ENCODE assay signal across 8 cellular contexts in genomic region chr1:18581420-18581880, GRCh38. TPM values are rescaled to one million over a fixed set of nuclear protein-coding genes. Genes with fewer than 3 reads are reported as not detected.
DNase-seq lines count a peak whose midpoint lies in the region; ATAC-seq, FAIRE-seq and TF ChIP-seq lines count a peak whose summit lies in the region.

No MANE protein-coding gene starts in this region.

- intact Hi-C loops in heart left ventricle (cut with DNase I), result loop anchor here in 4 of 10 donors (5.0 to 10.0 kb wide), 5 partner anchors 657 to 1089 kb away; no protein-coding TSS in a partner anchor
- intact Hi-C loops in cardiac septum (cut with DNase I), result no loop called here
- intact Hi-C loops in lower lobe of right lung (cut with DNase I), result no loop called here
- intact Hi-C loops in uterus (cut with DNase I; ENCODE audit: low total_unique reads), result no loop called here

- H3K27ac ChIP-seq in heart left ventricle (no peak overlapping the region), astrocyte (ENCODE audit: low read depth, low read length) (no peak overlapping the region), lower lobe of right lung (no peak overlapping the region), uterus (no peak overlapping the region)

- no peak overlapping the region for H3K9ac ChIP-seq in astrocyte (ENCODE audit: low read length)

- TF ChIP-seq POLR2A in heart left ventricle (IDR thresholded peaks at IDR 0.05) (no peak), uterus (IDR thresholded peaks at IDR 0.05) (no peak)

- H3K27ac Mint-ChIP-seq in astrocyte (ENCODE audit: unreplicated experiment), result no peak overlapping the region

- no peaks in the 10 kb centered on the region for H4K20me1 ChIP-seq in astrocyte (ENCODE audit: insufficient read depth, low read length)

- peak; percentile 47 to 77 (median 64) for TF ChIP-seq CTCF in heart left ventricle (IDR thresholded peaks at IDR 0.05)
- TF ChIP-seq CTCF in astrocyte (IDR thresholded peaks at IDR 0.05; ENCODE audit: insufficient read depth, low read depth, low read length), result peak; percentile 36
- peak; percentile 66 for TF ChIP-seq CTCF in lower lobe of right lung (IDR thresholded peaks at IDR 0.05)
- TF ChIP-seq CTCF in uterus (IDR thresholded peaks at IDR 0.05), result peak in 3 of 4 experiments; percentile 10 to 39 (median 33)

- H3K79me2 ChIP-seq in astrocyte (ENCODE audit: insufficient read depth, low read length), result no peaks in the 10 kb centered on the region

- no peak overlapping the region for H3K4me3 ChIP-seq in heart left ventricle
- no peak overlapping the region for H3K4me3 ChIP-seq in astrocyte (ENCODE audit: insufficient read depth, low read depth, low read length)
- no peak overlapping the region for H3K4me3 ChIP-seq in lower lobe of right lung
- no peak overlapping the region for H3K4me3 ChIP-seq in uterus

- H3K9me3 Mint-ChIP-seq in astrocyte (ENCODE audit: unreplicated experiment), result peaks cover 2% of the 10 kb centered on the region

- H2AFZ ChIP-seq in astrocyte (ENCODE audit: low read depth, low read length), result no peak overlapping the region

- H3K4me2 ChIP-seq in astrocyte (ENCODE audit: low read length), result no peak overlapping the region

- 15 to 32% (median 16%) methylated on average over 11 to 17 of the region's 17 CpGs for WGBS in heart left ventricle, 4 donors

- H3K9me3 ChIP-seq in heart left ventricle (no peaks in the 10 kb centered on the region), astrocyte (ENCODE audit: insufficient read depth, low read depth, low read length) (no peaks in the 10 kb centered on the region), lower lobe of right lung (no peaks in the 10 kb centered on the region), uterus (no peaks in the 10 kb centered on the region)

- H3K36me3 ChIP-seq in heart left ventricle, result no peaks in the 10 kb centered on the region
- no peaks in the 10 kb centered on the region for H3K36me3 ChIP-seq in astrocyte (ENCODE audit: insufficient read depth, low read length)
- no peaks in the 10 kb centered on the region for H3K36me3 ChIP-seq in lower lobe of right lung
- H3K36me3 ChIP-seq in uterus, result no peaks in the 10 kb centered on the region

- no peak overlapping the region for H3K4me3 Mint-ChIP-seq in astrocyte (ENCODE audit: unreplicated experiment)

- peaks cover 0 to 17% (median 0%) of the 10 kb centered on the region in 12 donors for H3K4me1 ChIP-seq in heart left ventricle
- H3K4me1 ChIP-seq in astrocyte (ENCODE audit: insufficient read depth, low read length), result no peaks in the 10 kb centered on the region
- peaks cover 15% of the 10 kb centered on the region for H3K4me1 ChIP-seq in lower lobe of right lung
- no peaks in the 10 kb centered on the region for H3K4me1 ChIP-seq in uterus

- H3K27me3 Mint-ChIP-seq in astrocyte (ENCODE audit: low read depth, unreplicated experiment), result peaks cover 37% of the 10 kb centered on the region

- H3K4me1 Mint-ChIP-seq in astrocyte (ENCODE audit: low read depth, unreplicated experiment), result no peaks in the 10 kb centered on the region

- H3K27me3 ChIP-seq in heart left ventricle (peaks cover 0 to 29% (median 0%) of the 10 kb centered on the region in 9 donors), astrocyte (ENCODE audit: insufficient read depth, low read length) (no peaks in the 10 kb centered on the region), lower lobe of right lung (ENCODE audit: low read depth) (peaks cover 23% of the 10 kb centered on the region), uterus (no peaks in the 10 kb centered on the region)

- peak in 1 of 5 donors; percentile 35 for DNase-seq in heart left ventricle
- no peak for DNase-seq in cardiac septum (ENCODE audit: low spot score)
- peak; percentile 75 for DNase-seq in NCI-H2227 (lab: John Stamatoyannopoulos, UW; ENCODE audit: unreplicated experiment)
- DNase-seq in astrocyte (ENCODE audit: low read depth), result no peak
- peak; percentile 52 for DNase-seq in lower lobe of right lung
- no peak for DNase-seq in uterus
- DNase-seq in central memory CD4-positive, alpha-beta T cell, result no peak

- no peak for FAIRE-seq in astrocyte (lab: Jason Lieb, UNC)

- no peaks in the 10 kb centered on the region for H3K36me3 Mint-ChIP-seq in astrocyte (ENCODE audit: low read depth, unreplicated experiment)

- ATAC-seq in heart left ventricle (peak in 3 of 4 donors; percentile 29 to 41 (median 29)), lower lobe of right lung (peak; percentile 61 to 66), GM21576 (IDR thresholded peaks at IDR 0.05; ENCODE audit: unreplicated experiment) (no peak)

RNA-seq across cellular contexts. Expression of gene PAX7, which starts 49.2 kb away (rescaled TPM):
- not detected for total RNA-seq in heart left ventricle
- polyA plus RNA-seq in heart left ventricle, result not detected
- not detected for total RNA-seq in cardiac septum
- total RNA-seq in astrocyte, result 0.05 TPM in 1 of 2 replicates, not detected in the other
- not detected for total RNA-seq in lower lobe of right lung
- not detected for total RNA-seq in uterus

Comparison
In these comparisons a context has a peak if more than half of its experiments do, and no peak if none do; other contexts are left out.
1. DNase-seq: peak in NCI-H2227 (single experiment) and lower lobe of right lung (single experiment); none in cardiac septum (single experiment), astrocyte (single experiment), uterus (0 of 2) and central memory CD4-positive, alpha-beta T cell (single experiment).
2. Peak in every context shown above with its lines, with median percentiles within 50 percentile points of each other: CTCF ChIP-seq.